Comparison of ENCODE assay signal across 9 cellular contexts in genomic region chr14:80212025-80212402, GRCh38. TPM values are rescaled to one million over a fixed set of nuclear protein-coding genes. Genes with fewer than 3 reads are reported as not detected.
DNase-seq lines count a peak whose midpoint lies in the region; ATAC-seq and TF ChIP-seq lines count a peak whose summit lies in the region.
"Had no signal": no experiment of that assay in that cellular context is flagged by ENCODE, and none has a peak within 500 bp of the region (broad histone marks: within the 10 kb centered on the region; RNA-seq: fewer than 3 reads in every experiment).

No MANE protein-coding gene starts in this region.

- TF ChIP-seq CTCF in PC-9 (conservative IDR thresholded peaks at IDR 0.05) (no peak), left ventricle myocardium inferior (IDR thresholded peaks at IDR 0.05; ENCODE audit: borderline replicate concordance) (no peak), thoracic aorta (IDR thresholded peaks at IDR 0.05) (no peak)

- H3K4me3 ChIP-seq in PC-9, result no peak overlapping the region
- H3K4me3 ChIP-seq in left ventricle myocardium inferior, result peak overlapping the region; percentile 58
- peak overlapping the region; percentile 65 for H3K4me3 ChIP-seq in thoracic aorta

- no peaks in the 10 kb centered on the region for H4K20me1 ChIP-seq in PC-9 (ENCODE audit: insufficient read depth)

- DNase-seq in NCI-H2171 treated with DMSO at 0.1 percent for 48 hours (lab: John Stamatoyannopoulos, UW) (peak; percentile 72), NCI-H2171 (lab: John Stamatoyannopoulos, UW) (no peak), PC-9 (peak in 1 of 2 experiments; percentile 41), left ventricle myocardium inferior (no peak), thoracic aorta (ENCODE audit: low spot score) (no peak)
- no peak for DNase-seq in activated CD4-positive, CD25-positive, alpha-beta regulatory T cell treated with anti-CD3 and anti-CD28 coated beads, Interleukin-2, amount 50 U/mL, for 72 hours
- no peak for DNase-seq in activated CD8-positive, alpha-beta memory T cell treated with anti-CD3 and anti-CD28 coated beads, Interleukin-2, amount 50 U/mL, for 48 hours

- intact Hi-C loops in PC-9 (cut with micrococcal nuclease; ENCODE audit: unreplicated experiment), result loop anchor here (2.0 to 10.0 kb wide), 6 partner anchors 155 to 573 kb away; no protein-coding TSS in a partner anchor
- intact Hi-C loops in left ventricle myocardium inferior (cut with micrococcal nuclease), result no loop called here

- H3K27me3 ChIP-seq in PC-9 (ENCODE audit: insufficient read depth, low read depth) (no peaks in the 10 kb centered on the region), left ventricle myocardium inferior (ENCODE audit: low read depth) (no peaks in the 10 kb centered on the region), thoracic aorta (replicated peaks; ENCODE audit: insufficient read depth) (no peaks in the 10 kb centered on the region)

- H3K27ac ChIP-seq in PC-9, result no peak overlapping the region
- H3K27ac ChIP-seq in left ventricle myocardium inferior (replicated peaks), result peak overlapping the region; percentile 55
- H3K27ac ChIP-seq in thoracic aorta, result no peak overlapping the region
- H3K27ac ChIP-seq: HL-60 had no signal

- no peaks in the 10 kb centered on the region for H3K79me2 ChIP-seq in PC-9 (ENCODE audit: low read depth)

- CTCF ChIA-PET in PC-9 (lab: Charles Lee), result interaction anchor here (0.6 to 1.1 kb wide), 5 partner anchors 64 to 573 kb away, joined by 3 read pairs; no protein-coding TSS in a partner anchor

- POLR2A ChIA-PET in PC-9 (lab: Charles Lee; ENCODE audit: unreplicated experiment), result interaction anchor here (0.6 to 0.7 kb wide), 2 partner anchors 179 to 554 kb away, joined by 9 to 13 read pairs; no protein-coding TSS in a partner anchor

- BruUV-seq in PC-9 (replicated peaks; lab: Mats Ljungman, UMichigan), result no TSS peak

- peak overlapping the region; percentile 23; the same call in 1 of the 2 replicates for H3K4me2 ChIP-seq in PC-9

- H3K9me2 ChIP-seq in PC-9 (ENCODE audit: insufficient read depth), result 0 out of 2 replicates have a peak, but pooled peaks cover 4% of the 10 kb centered on the region

- no peaks in the 10 kb centered on the region for H3F3A ChIP-seq in PC-9 (ENCODE audit: insufficient read depth, low read depth)

- no peak overlapping the region for H2AFZ ChIP-seq in PC-9

- ATAC-seq in thoracic aorta (ENCODE audit: insufficient number of reproducible peaks, low FRiP score, low read depth) (no peak), HG03469 (IDR thresholded peaks at IDR 0.05; ENCODE audit: unreplicated experiment) (no peak)

- peaks cover 2% of the 10 kb centered on the region; the same call in 1 of the 2 replicates for H3K9me3 ChIP-seq in PC-9 (ENCODE audit: insufficient read depth, low read depth)
- no peaks in the 10 kb centered on the region for H3K9me3 ChIP-seq in left ventricle myocardium inferior (replicated peaks)
- H3K9me3 ChIP-seq in thoracic aorta, result no peaks in the 10 kb centered on the region

- H3K4me1 ChIP-seq in PC-9 (replicated peaks; ENCODE audit: insufficient read depth) (no peaks in the 10 kb centered on the region), left ventricle myocardium inferior (peaks cover 4% of the 10 kb centered on the region), thoracic aorta (ENCODE audit: control insufficient read depth in 1 of 2, low read depth in 2 of 2) (peaks cover 15 to 16% of the 10 kb centered on the region in 2 donors)

- H3K36me3 ChIP-seq in PC-9 (ENCODE audit: low read depth) (no peaks in the 10 kb centered on the region), left ventricle myocardium inferior (no peaks in the 10 kb centered on the region), thoracic aorta (no peaks in the 10 kb centered on the region)

RNA-seq across cellular contexts. Expression of gene DIO2, which starts 0.7 kb away (rescaled TPM):
- total RNA-seq in PC-9 (2021) (35.0 and 48.2 TPM in 2 replicates), left ventricle myocardium inferior (6.4 TPM), thoracic aorta (10 to 100 TPM; 13.0 to 46.5 TPM)
